Comparison of ENCODE assay signal across 7 cellular contexts in the genomic region with DNA sequence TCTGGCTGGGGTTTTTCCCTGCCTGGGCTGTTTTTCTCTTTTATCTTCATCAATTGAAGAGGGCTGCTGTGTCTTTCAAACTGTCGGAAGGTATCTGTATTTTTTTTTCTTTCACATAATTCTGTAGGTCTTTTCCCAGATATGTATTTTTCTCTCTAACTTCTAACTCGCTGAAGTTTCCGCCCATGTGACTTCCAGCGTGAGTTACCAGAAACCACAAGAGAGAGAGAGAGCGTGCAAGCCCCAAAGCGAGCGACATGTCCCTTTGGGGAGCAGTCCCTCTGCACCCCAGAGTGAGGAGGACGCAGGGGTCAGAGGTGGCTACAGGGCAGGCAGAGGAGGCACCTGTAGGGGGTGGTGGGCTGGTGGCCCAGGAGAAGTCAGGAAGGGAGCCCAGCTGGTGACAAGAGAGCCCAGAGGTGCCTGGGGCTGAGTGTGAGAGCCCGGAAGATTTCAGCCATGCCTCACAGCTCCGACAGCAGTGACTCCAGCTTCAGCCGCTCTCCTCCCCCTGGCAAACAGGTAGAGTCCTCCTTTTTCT. TPM values are rescaled to one million over a fixed set of nuclear protein-coding genes. Genes with fewer than 3 reads are reported as not detected.
A peak's percentile ranks its signal among the peaks of the same experiment; 100 is the strongest.
DNase-seq lines count a peak whose midpoint lies in the region; ATAC-seq lines count a peak whose summit lies in the region.

A gene with protein sequence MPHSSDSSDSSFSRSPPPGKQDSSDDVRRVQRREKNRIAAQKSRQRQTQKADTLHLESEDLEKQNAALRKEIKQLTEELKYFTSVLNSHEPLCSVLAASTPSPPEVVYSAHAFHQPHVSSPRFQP (plus strand): TSS at position 246 of the 541 bp plus-strand sequence. CDS start 214 bp downstream, at position 460.

- intact Hi-C loops in Right ventricle myocardium superior (cut with DNase I) = no loop called here

- ATAC-seq in GM19395 (IDR thresholded peaks at IDR 0.05; ENCODE audit: unreplicated experiment) = peak; percentile 61
- peak; percentile 52 for ATAC-seq in HG03521 (IDR thresholded peaks at IDR 0.05; ENCODE audit: unreplicated experiment)
- peak; percentile 46 for ATAC-seq in Right ventricle myocardium superior (ENCODE audit: poor library complexity)

- DNase-seq in activated CD4-positive, alpha-beta T cell treated with anti-CD3 and anti-CD28 coated beads, Interleukin-2, amount 50 U/mL, for 48 hours = peak; percentile 73 to 78
- DNase-seq in Right ventricle myocardium superior (no peak), NCI-H446 treated with DMSO at 0.1 percent for 48 hours (lab: John Stamatoyannopoulos, UW) (no peak), NCI-H2171 (lab: John Stamatoyannopoulos, UW) (no peak)
- peak; percentile 63 to 85 for DNase-seq in stimulated activated CD4-positive, alpha-beta T cell treated with anti-CD3 and anti-CD28 coated beads, Interleukin-4, amount 100 ng/mL, for 4 hours

RNA-seq across cellular contexts. Expression of the gene that starts here (rescaled TPM):
- 0.62 TPM for total RNA-seq in Right ventricle myocardium superior

Comparison
In these comparisons a context has a peak if more than half of its experiments do, and no peak if none do; other contexts are left out.
1. Peak in ATAC-seq in Right ventricle myocardium superior; RNA of the gene not detected or under 1 TPM.
2. DNase-seq: peak in activated CD4-positive, alpha-beta T cell treated with anti-CD3 and anti-CD28 coated beads, Interleukin-2, amount 50 U/mL, for 48 hours (2 of 2) and stimulated activated CD4-positive, alpha-beta T cell treated with anti-CD3 and anti-CD28 coated beads, Interleukin-4, amount 100 ng/mL, for 4 hours (2 of 2); none in Right ventricle myocardium superior (single experiment), NCI-H446 treated with DMSO at 0.1 percent for 48 hours (single experiment) and NCI-H2171 (single experiment).
3. Peak in every context shown above with its lines, with median percentiles within 50 percentile points of each other: ATAC-seq.